In genomic region chr2:230411484-230412368, GRCh38 we compare ENCODE assay signal across 8 cellular contexts.
DNase-seq lines count a peak whose midpoint lies in the region; TF ChIP-seq lines count a peak whose summit lies in the region.

No MANE protein-coding gene starts in this region.

- no peak for TF ChIP-seq CTCF in HFF-Myc (IDR thresholded peaks at IDR 0.05; ENCODE audit: low read depth, low read length, missing control alignments)
- TF ChIP-seq CTCF in NB4 (IDR thresholded peaks at IDR 0.05; ENCODE audit: low read depth, low read length): no peak
- no peak for TF ChIP-seq CTCF in WI38 (IDR thresholded peaks at IDR 0.05; ENCODE audit: low read depth, low read length)
- TF ChIP-seq CTCF in choroid plexus epithelial cell (conservative IDR thresholded peaks at IDR 0.05; ENCODE audit: low read depth, low read length): peak; percentile 34

- peak; percentile 31 to 36 for DNase-seq in NCI-H2081 (lab: John Stamatoyannopoulos, UW)
- no peak for DNase-seq in NCI-H2081 treated with DMSO at 0.1 percent for 48 hours (lab: John Stamatoyannopoulos, UW)
- no peak for DNase-seq in HFF-Myc (ENCODE audit: extremely low read depth, low read depth)
- peak; percentile 75 for DNase-seq in NB4 (ENCODE audit: low read depth)
- DNase-seq in choroid plexus epithelial cell (ENCODE audit: low read depth): peak; percentile 64
- peak; percentile 68 for DNase-seq in kidney tubule cell (ENCODE audit: low spot score)
- peak; percentile 44 to 48 for DNase-seq in stimulated activated CD4-positive, alpha-beta T cell treated with anti-CD3 and anti-CD28 coated beads, Interleukin-1b, Interleukin-23, amount 100 ng/mL, for 4 hours (ENCODE audit: low read depth in 2 of 2)

- H3K4me3 ChIP-seq in HFF-Myc (replicated peaks; ENCODE audit: low read depth, low read length) (peak overlapping the region; percentile 57), NB4 (ENCODE audit: low read depth, low read length) (peak overlapping the region; percentile 91), WI38 (ENCODE audit: low read depth, low read length) (peak overlapping the region; percentile 70), choroid plexus epithelial cell (ENCODE audit: low read depth, low read length) (peak overlapping the region; percentile 77)

- TF ChIP-seq POLR2A in NB4 (IDR thresholded peaks at IDR 0.05; ENCODE audit: extremely low read depth, insufficient read length): peak; percentile 53

Comparison
In these comparisons a context has a peak if more than half of its experiments do, and no peak if none do; other contexts are left out.
1. DNase-seq: peak in NCI-H2081 (2 of 2), NB4 (single experiment), choroid plexus epithelial cell (single experiment), kidney tubule cell (single experiment) and stimulated activated CD4-positive, alpha-beta T cell treated with anti-CD3 and anti-CD28 coated beads, Interleukin-1b, Interleukin-23, amount 100 ng/mL, for 4 hours (2 of 2); none in NCI-H2081 treated with DMSO at 0.1 percent for 48 hours (single experiment) and HFF-Myc (single experiment).
2. Peak in every context shown above with its lines, with median percentiles within 50 percentile points of each other: H3K4me3 ChIP-seq.